In the genomic region with DNA sequence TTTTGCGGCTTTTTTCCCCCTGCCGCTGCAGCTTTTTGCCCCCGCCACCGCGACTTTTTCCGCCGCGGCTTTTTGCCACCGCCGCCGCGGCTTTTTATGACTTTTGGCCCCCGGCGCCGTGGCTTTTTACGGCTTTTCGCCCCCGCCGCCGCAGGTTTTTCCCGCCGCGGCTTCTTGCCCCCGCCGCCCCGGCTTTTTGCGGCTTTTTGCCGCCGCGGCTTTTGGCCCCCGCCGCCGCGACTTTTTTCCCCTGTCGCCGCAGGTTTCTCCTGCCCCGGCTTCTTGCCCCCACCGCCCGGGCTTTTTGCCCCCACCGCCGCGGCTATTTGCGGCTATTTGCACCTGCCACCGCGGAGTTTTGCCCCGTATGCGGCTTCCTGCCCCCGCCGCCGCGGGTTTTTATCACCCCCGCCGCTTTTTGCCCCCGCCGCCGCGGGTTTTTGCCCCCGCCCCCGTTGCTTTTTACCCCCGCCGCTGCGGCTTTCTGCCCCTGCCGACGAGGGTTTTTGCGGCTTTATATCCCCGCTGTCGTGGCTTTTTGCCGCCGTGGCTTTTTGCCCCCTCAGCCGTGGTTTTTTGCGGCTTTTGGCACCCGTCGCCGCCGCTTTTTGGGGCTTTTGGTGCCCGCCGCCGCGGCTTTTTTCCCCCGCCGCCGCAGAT, we compare ENCODE assay signal across 1 cellular context.
A peak's percentile ranks its signal among the peaks of the same experiment; 100 is the strongest.
TF ChIP-seq lines count a peak whose summit lies in the region.

No MANE protein-coding gene starts in this region.

TF ChIP-seq in GM12878, 131 proteins besides CTCF, POLR2A, EP300 and RAD21 (continued from another document):
- no peak for TF ChIP-seq ZBTB4 (CRISPR knock-in tag; IDR thresholded peaks at IDR 0.05)
- TF ChIP-seq TCF3 (IDR thresholded peaks at IDR 0.05; ENCODE audit: borderline replicate concordance, insufficient read depth, low read depth, low read length): no peak
- no peak for TF ChIP-seq CREM (IDR thresholded peaks at IDR 0.05; ENCODE audit: low read depth)
- peak; percentile 46; the same call in 1 of the 2 replicates for TF ChIP-seq EZH2 (IDR thresholded peaks at IDR 0.05; ENCODE audit: borderline replicate concordance, control insufficient read depth, low read depth, low read length)
